Comparison of ENCODE assay signal across 18 cellular contexts in genomic region chr6:130680118-130680517, GRCh38.
DNase-seq lines count a peak whose midpoint lies in the region; ATAC-seq and TF ChIP-seq lines count a peak whose summit lies in the region.
"Had no signal": no experiment of that assay in that cellular context is flagged by ENCODE, and none has a peak within 500 bp of the region (broad histone marks: within the 10 kb centered on the region; RNA-seq: fewer than 3 reads in every experiment).

No MANE protein-coding gene starts in this region.

- peak overlapping the region; percentile 33; the same call in 1 of the 2 replicates for H3K4me3 Mint-ChIP-seq in HFFc6
- no peak overlapping the region for H3K4me3 Mint-ChIP-seq in activated CD4-positive, alpha-beta memory T cell treated with anti-CD3 and anti-CD28 coated beads for 36 hours
- H3K4me3 Mint-ChIP-seq: brain; GM23338; naive thymus-derived CD8-positive, alpha-beta T cell; T-helper 1 cell treated with Interleukin-12 subunit alpha and Interleukin-12 subunit beta and Interleukin-4 antibody, amounts not matched to agents 30 μg/mL and 1 μg/mL, for 36 hours had no signal

- H3K4me3 ChIP-seq in mammary epithelial cell (replicated peaks in 1 of 3; ENCODE audit: insufficient read depth in 1 of 3, low read depth in 2 of 3, low read length in 3 of 3), result no peak overlapping the region
- no peak overlapping the region for H3K4me3 ChIP-seq in gastroesophageal sphincter
- no peak overlapping the region for H3K4me3 ChIP-seq in suprapubic skin
- no peak overlapping the region for H3K4me3 ChIP-seq in body of pancreas
- H3K4me3 ChIP-seq: GM23338 had no signal

- dilution Hi-C loops in mammary epithelial cell (cut with HindIII; ENCODE audit: low sequenced_read_pairs), result no loop called here

- peak overlapping the region; percentile 57 for H3K4me2 ChIP-seq in mammary epithelial cell (ENCODE audit: insufficient read depth, low read depth, low read length)
- H3K4me2 ChIP-seq: GM23338, KMS-11 had no signal

- ATAC-seq in gastroesophageal sphincter, result no peak
- no peak for ATAC-seq in GM21447 (IDR thresholded peaks at IDR 0.05; ENCODE audit: unreplicated experiment)
- no peak for ATAC-seq in body of pancreas
- ATAC-seq: GM23338; naive thymus-derived CD8-positive, alpha-beta T cell had no signal

- H3K36me3 ChIP-seq in mammary epithelial cell (ENCODE audit: insufficient read depth, low read length) (no peaks in the 10 kb centered on the region), gastroesophageal sphincter (no peaks in the 10 kb centered on the region), suprapubic skin (no peaks in the 10 kb centered on the region), body of pancreas (replicated peaks in 1 of 2; ENCODE audit: insufficient read depth in 1 of 2, low read depth in 2 of 2) (no peaks in the 10 kb centered on the region)

- peaks cover 22% of the 10 kb centered on the region for H3K9me3 Mint-ChIP-seq in HFFc6
- H3K9me3 Mint-ChIP-seq in activated CD4-positive, alpha-beta memory T cell treated with anti-CD3 and anti-CD28 coated beads for 36 hours, result peaks cover 15% of the 10 kb centered on the region
- H3K9me3 Mint-ChIP-seq: GM23338 had no signal

- H3K27ac ChIP-seq in mammary epithelial cell (ENCODE audit: insufficient read depth, low read depth, low read length), result peak overlapping the region; percentile 84
- H3K27ac ChIP-seq in gastroesophageal sphincter, result peak overlapping the region in 3 of 4 donors; percentile 43 to 58 (median 56)
- H3K27ac ChIP-seq in suprapubic skin, result peak overlapping the region; percentile 18
- no peak overlapping the region for H3K27ac ChIP-seq in body of pancreas
- H3K27ac ChIP-seq: KMS-11 had no signal

- no peaks in the 10 kb centered on the region for H3K27me3 ChIP-seq in mammary epithelial cell (ENCODE audit: insufficient read depth, low read length)
- H3K27me3 ChIP-seq in gastroesophageal sphincter, result no peaks in the 10 kb centered on the region
- H3K27me3 ChIP-seq in suprapubic skin, result no peaks in the 10 kb centered on the region
- no peaks in the 10 kb centered on the region for H3K27me3 ChIP-seq in body of pancreas

- no peaks in the 10 kb centered on the region for H4K20me1 ChIP-seq in mammary epithelial cell (ENCODE audit: insufficient read depth, low read length)

- H3K9ac ChIP-seq in mammary epithelial cell (ENCODE audit: insufficient read depth, low read length), result no peak overlapping the region
- H3K9ac ChIP-seq: KMS-11 had no signal

- peaks cover 26% of the 10 kb centered on the region for H3K36me3 Mint-ChIP-seq in HFFc6 (ENCODE audit: low read depth)
- peaks cover 2% of the 10 kb centered on the region for H3K36me3 Mint-ChIP-seq in activated CD4-positive, alpha-beta memory T cell treated with anti-CD3 and anti-CD28 coated beads for 36 hours

- POLR2A ChIA-PET in activated CD4-positive, alpha-beta memory T cell treated with anti-CD3 and anti-CD28 coated beads for 36 hours (lab: Charles Lee), result interaction anchor here (0.9 kb wide), 1 partner anchor 22 kb away, joined by 4 read pairs; no protein-coding TSS in a partner anchor

- no TSS peak for BruUV-seq in mammary epithelial cell (replicated peaks; lab: Mats Ljungman, UMichigan)

- peaks cover 57% of the 10 kb centered on the region for H3K4me1 Mint-ChIP-seq in HFFc6 (ENCODE audit: low read depth)
- H3K4me1 Mint-ChIP-seq in activated CD4-positive, alpha-beta memory T cell treated with anti-CD3 and anti-CD28 coated beads for 36 hours (ENCODE audit: low read depth), result peaks cover 12% of the 10 kb centered on the region

- TF ChIP-seq CTCF in HFFc6 (IDR thresholded peaks at IDR 0.05) (no peak), mammary epithelial cell (conservative IDR thresholded peaks at IDR 0.05 in 1 of 2, IDR thresholded peaks at IDR 0.05 in 1 of 2; ENCODE audit: extremely low read depth in 1 of 2, insufficient read depth in 1 of 2, low read depth in 1 of 2, low read length in 2 of 2) (no peak), gastroesophageal sphincter (IDR thresholded peaks at IDR 0.05) (no peak), suprapubic skin (IDR thresholded peaks at IDR 0.05) (no peak), body of pancreas (IDR thresholded peaks at IDR 0.05) (no peak)

- WGBS in mammary epithelial cell (ENCODE audit: low coverage, missing lambda C conversion rate), result 0% methylated on average over 3 of the region's 3 CpGs
- WGBS in gastroesophageal sphincter (ENCODE audit: low coverage in 1 of 2), 2 donors, result 25 to 47% methylated on average over 3 of the region's 3 CpGs
- WGBS in suprapubic skin, result 26% methylated on average over 3 of the region's 3 CpGs
- 49 to 60% methylated on average over 3 of the region's 3 CpGs for WGBS in body of pancreas, 2 donors

- H3K9me3 ChIP-seq in mammary epithelial cell (replicated peaks; ENCODE audit: insufficient read depth, low read length), result no peaks in the 10 kb centered on the region
- H3K9me3 ChIP-seq in gastroesophageal sphincter, result peaks cover 0 to 17% (median 0%) of the 10 kb centered on the region in 3 donors
- no peaks in the 10 kb centered on the region for H3K9me3 ChIP-seq in suprapubic skin
- no peaks in the 10 kb centered on the region for H3K9me3 ChIP-seq in body of pancreas

- intact Hi-C loops in mammary epithelial cell (cut with micrococcal nuclease), result loop anchor here (2.0 to 5.0 kb wide), 2 partner anchors 77 to 93 kb away; no protein-coding TSS in a partner anchor
- intact Hi-C loops in body of pancreas (cut with DNase I), result no loop called here
- intact Hi-C loops in activated CD4-positive, alpha-beta memory T cell treated with anti-CD3 and anti-CD28 coated beads for 36 hours (cut with micrococcal nuclease), result no loop called here

- CTCF ChIA-PET in mammary epithelial cell (lab: Charles Lee; ENCODE audit: low non-redundant PET), result no interaction called here
- CTCF ChIA-PET in activated CD4-positive, alpha-beta memory T cell treated with anti-CD3 and anti-CD28 coated beads for 36 hours (lab: Charles Lee), result interaction anchor here (0.5 kb wide), 1 partner anchor 219 kb away, joined by 3 read pairs; no protein-coding TSS in a partner anchor

- no peaks in the 10 kb centered on the region for H3K27me3 Mint-ChIP-seq in HFFc6 (ENCODE audit: insufficient read depth)
- no peaks in the 10 kb centered on the region for H3K27me3 Mint-ChIP-seq in activated CD4-positive, alpha-beta memory T cell treated with anti-CD3 and anti-CD28 coated beads for 36 hours
- H3K27me3 Mint-ChIP-seq: brain; naive thymus-derived CD8-positive, alpha-beta T cell had no signal

- in situ Hi-C loops in mammary epithelial cell (cut with MboI; ENCODE audit: low sequenced_read_pairs in 2 of 2), result no loop called here

- H2AFZ ChIP-seq in mammary epithelial cell (ENCODE audit: low read depth, low read length), result peak overlapping the region; percentile 13
- H2AFZ ChIP-seq: GM23338 had no signal

- no peak for TF ChIP-seq EP300 in gastroesophageal sphincter (IDR thresholded peaks at IDR 0.05)
- no peak for TF ChIP-seq EP300 in suprapubic skin (IDR thresholded peaks at IDR 0.05)

- no peaks in the 10 kb centered on the region for H3K79me2 ChIP-seq in mammary epithelial cell (ENCODE audit: insufficient read depth, low read length)

- DNase-seq in HFFc6 (no peak), mammary epithelial cell (peak; percentile 83), suprapubic skin (ENCODE audit: low spot score in 2 of 2) (no peak), body of pancreas (no peak), NCI-H82 treated with DMSO at 0.1 percent for 48 hours (lab: John Stamatoyannopoulos, UW; ENCODE audit: unreplicated experiment) (no peak)
- no peak for DNase-seq in activated CD4-positive, alpha-beta memory T cell treated with anti-CD3 and anti-CD28 coated beads for 36 hours
- DNase-seq: activated CD4-positive, CD25-positive, alpha-beta regulatory T cell; activated effector memory CD4-positive, alpha-beta T cell treated with Interleukin-2 at 50 U/mL for 16 hours; naive thymus-derived CD8-positive, alpha-beta T cell; posterior cingulate gyrus; stimulated activated CD4-positive, alpha-beta T cell treated with anti-CD3 and anti-CD28 coated beads, Interleukin-12 subunit alpha, Interleukin-12 subunit beta, amount 100 ng/mL, for 4 hours; stimulated activated naive CD4-positive, alpha-beta T cell treated with Interleukin-2 at 50 U/mL for 16 hours had no signal

- TF ChIP-seq POLR2A in gastroesophageal sphincter (IDR thresholded peaks at IDR 0.05) (no peak), suprapubic skin (IDR thresholded peaks at IDR 0.05) (no peak), body of pancreas (IDR thresholded peaks at IDR 0.05) (no peak)

- peak overlapping the region; percentile 74 for H3K27ac Mint-ChIP-seq in HFFc6
- H3K27ac Mint-ChIP-seq in activated CD4-positive, alpha-beta memory T cell treated with anti-CD3 and anti-CD28 coated beads for 36 hours, result no peak overlapping the region
- H3K27ac Mint-ChIP-seq: GM23338; naive thymus-derived CD8-positive, alpha-beta T cell; T-helper 1 cell treated with Interleukin-12 subunit alpha and Interleukin-12 subunit beta and Interleukin-4 antibody, amounts not matched to agents 30 μg/mL and 1 μg/mL, for 36 hours had no signal

- H3K4me1 ChIP-seq in mammary epithelial cell (ENCODE audit: insufficient read depth, low read length) (peaks cover 17% of the 10 kb centered on the region), gastroesophageal sphincter (peaks cover 0 to 7% (median 4%) of the 10 kb centered on the region in 3 donors), suprapubic skin (peaks cover 23% of the 10 kb centered on the region), body of pancreas (no peaks in the 10 kb centered on the region)

Comparison
In these comparisons a context has a peak if more than half of its experiments do, and no peak if none do; other contexts are left out.
1. H3K27ac ChIP-seq: peak in mammary epithelial cell (single experiment), gastroesophageal sphincter (3 of 4) and suprapubic skin (single experiment); none in body of pancreas (0 of 4).